In the genomic region with DNA sequence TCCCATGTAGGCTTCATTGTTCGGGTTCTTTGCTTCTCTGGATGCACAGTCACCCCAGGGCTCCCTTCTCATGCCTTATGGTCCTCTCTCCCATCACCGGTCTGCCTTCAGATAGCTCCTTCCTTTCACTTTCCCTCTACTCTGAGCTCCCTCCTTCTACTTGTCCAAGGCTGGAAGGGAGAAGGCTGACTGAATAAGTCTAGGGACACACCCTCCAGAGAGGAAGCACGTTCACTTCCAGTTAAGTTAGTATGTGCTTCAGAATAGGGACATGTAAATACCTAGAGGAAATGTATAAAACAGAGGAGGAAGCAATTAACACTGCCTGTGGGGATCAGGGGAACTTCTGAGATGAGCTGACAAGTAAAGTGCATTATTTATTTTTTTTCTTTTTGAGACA, we compare ENCODE assay signal across 26 cellular contexts. TPM values are rescaled to one million over a fixed set of nuclear protein-coding genes. Genes with fewer than 3 reads are reported as not detected.
DNase-seq lines count a peak whose midpoint lies in the region; TF ChIP-seq lines count a peak whose summit lies in the region.
"Had no signal": no experiment of that assay in that cellular context is flagged by ENCODE, and none has a peak within 500 bp of the region (broad histone marks: within the 10 kb centered on the region; RNA-seq: fewer than 3 reads in every experiment).

No MANE protein-coding gene starts in this region.

- no peaks in the 10 kb centered on the region for H3K27me3 Mint-ChIP-seq in neural crest cell (ENCODE audit: low read depth)

- no peak overlapping the region for H3K4me3 Mint-ChIP-seq in neural crest cell
- H3K4me3 Mint-ChIP-seq: activated T-helper 17 cell treated with anti-CD3 and anti-CD28 coated beads, Interleukin-2, amount 50 U/mL, for 72 hours; memory B cell; naive thymus-derived CD4-positive, alpha-beta T cell; T-helper 1 cell treated with Interleukin-12 subunit alpha and Interleukin-12 subunit beta and Interleukin-4 antibody, amounts not matched to agents 30 μg/mL and 1 μg/mL, for 36 hours had no signal

- H3K9me3 Mint-ChIP-seq in neural crest cell: no peaks in the 10 kb centered on the region
- H3K9me3 Mint-ChIP-seq: activated naive CD4-positive, alpha-beta T cell treated with anti-CD3 and anti-CD28 coated beads, Interleukin-2, amount 50 U/mL, for 72 hours; activated T-helper 17 cell treated with anti-CD3 and anti-CD28 coated beads, Interleukin-2, amount 50 U/mL, for 72 hours; memory B cell; T-helper 1 cell treated with Interleukin-12 subunit alpha and Interleukin-12 subunit beta and Interleukin-4 antibody, amounts not matched to agents 30 μg/mL and 1 μg/mL, for 36 hours had no signal

- TF ChIP-seq CTCF in epithelial cell of esophagus (IDR thresholded peaks at IDR 0.05; ENCODE audit: insufficient read depth, low read depth, low read length, missing control alignments): no peak
- TF ChIP-seq CTCF in neural crest cell (conservative IDR thresholded peaks at IDR 0.05): no peak

- peak overlapping the region; percentile 88 for H3K27ac Mint-ChIP-seq in neural crest cell (ENCODE audit: unreplicated experiment)
- H3K27ac Mint-ChIP-seq: activated T-helper 17 cell treated with anti-CD3 and anti-CD28 coated beads, Interleukin-2, amount 50 U/mL, for 72 hours; memory B cell; naive thymus-derived CD4-positive, alpha-beta T cell; T-helper 1 cell treated with Interleukin-12 subunit alpha and Interleukin-12 subunit beta and Interleukin-4 antibody, amounts not matched to agents 30 μg/mL and 1 μg/mL, for 36 hours had no signal

- no peaks in the 10 kb centered on the region for H3K4me1 Mint-ChIP-seq in neural crest cell

- DNase-seq in CD1c-positive myeloid dendritic cell (ENCODE audit: extremely low spot score) (peak; percentile 48), NCI-H69 (lab: John Stamatoyannopoulos, UW) (peak; percentile 18), epithelial cell of esophagus (ENCODE audit: low read depth) (peak; percentile 18), neural crest cell (ENCODE audit: low read depth, low spot score) (no peak), DMS79 (lab: John Stamatoyannopoulos, UW) (no peak), NK-92 (lab: John Stamatoyannopoulos, UW; ENCODE audit: unreplicated experiment) (no peak), inferior parietal cortex (ENCODE audit: extremely low spot score) (no peak)
- DNase-seq in activated CD4-positive, alpha-beta T cell treated with anti-CD3 and anti-CD28 coated beads for 4 hours: no peak
- DNase-seq: activated CD4-positive, alpha-beta T cell treated with anti-CD3 and anti-CD28 coated beads, Interleukin-2, amount 50 U/mL, for 4 hours; activated CD8-positive, alpha-beta memory T cell treated with anti-CD3 and anti-CD28 coated beads, Interleukin-2, amount 50 U/mL, for 4 hours; aorta; central memory CD4-positive, alpha-beta T cell; erythroblast; foreskin melanocyte; hippocampal formation; naive thymus-derived CD4-positive, alpha-beta T cell; NCI-H1694; NCI-H748 treated with DMSO at 0.1 percent for 48 hours; SJCRH30; substantia nigra; uterus had no signal

- no peak overlapping the region for H3K4me3 ChIP-seq in epithelial cell of esophagus (ENCODE audit: low read length)
- H3K4me3 ChIP-seq: right atrium auricular region, SJCRH30, uterus had no signal

- H3K36me3 Mint-ChIP-seq in neural crest cell (ENCODE audit: low read depth): peaks cover 6% of the 10 kb centered on the region
- H3K36me3 Mint-ChIP-seq: activated naive CD4-positive, alpha-beta T cell treated with anti-CD3 and anti-CD28 coated beads, Interleukin-2, amount 50 U/mL, for 72 hours; memory B cell had no signal

RNA-seq across cellular contexts. Expression of a gene that starts 23.5 kb away (rescaled TPM):
- 32.6 and 34.8 TPM in 2 replicates for total RNA-seq in neural crest cell

Comparison
In these comparisons a context has a peak if more than half of its experiments do, and no peak if none do; other contexts are left out.
1. DNase-seq: peak in CD1c-positive myeloid dendritic cell (single experiment), NCI-H69 (single experiment) and epithelial cell of esophagus (single experiment); none in neural crest cell (single experiment), DMS79 (single experiment), NK-92 (single experiment), activated CD4-positive, alpha-beta T cell treated with anti-CD3 and anti-CD28 coated beads for 4 hours (0 of 2) and inferior parietal cortex (single experiment).